Comparison of ENCODE assay signal across 1 cellular context in the genomic region with DNA sequence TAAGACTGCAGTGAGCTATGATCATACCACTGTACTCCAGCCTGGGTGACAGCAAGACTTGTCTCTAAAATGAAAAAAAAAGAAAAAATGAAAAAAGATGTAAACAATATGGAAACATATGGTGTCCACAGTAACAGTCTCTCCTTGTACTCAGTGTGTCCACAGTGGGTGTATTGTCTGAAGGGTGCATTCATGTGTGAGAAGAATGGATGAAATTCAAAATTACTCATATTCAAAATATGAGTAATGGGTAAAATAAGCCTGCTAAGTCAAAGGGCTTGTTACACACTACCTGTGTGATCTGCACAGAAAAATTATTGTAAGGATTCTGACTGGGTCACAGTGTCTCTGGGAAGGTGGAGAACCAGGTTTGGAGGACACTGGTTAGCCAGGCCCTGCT.
TF ChIP-seq lines count a peak whose summit lies in the region.

No MANE protein-coding gene starts in this region.

TF ChIP-seq in endothelial cell of umbilical vein, 7 proteins besides CTCF, POLR2A, EP300 and RAD21:
- TF ChIP-seq JUN (IDR thresholded peaks at IDR 0.05; ENCODE audit: borderline replicate concordance, insufficient read depth, insufficient read length, low read depth), result no peak
- TF ChIP-seq, protein P1, sequence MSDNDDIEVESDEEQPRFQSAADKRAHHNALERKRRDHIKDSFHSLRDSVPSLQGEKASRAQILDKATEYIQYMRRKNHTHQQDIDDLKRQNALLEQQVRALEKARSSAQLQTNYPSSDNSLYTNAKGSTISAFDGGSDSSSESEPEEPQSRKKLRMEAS (IDR thresholded peaks at IDR 0.05; ENCODE audit: insufficient read depth, insufficient read length), result no peak
- TF ChIP-seq GATA2 (IDR thresholded peaks at IDR 0.05; ENCODE audit: insufficient read depth, insufficient read length, low read depth, low read length), result no peak
- TF ChIP-seq MYC (IDR thresholded peaks at IDR 0.05; ENCODE audit: low read depth, low read length), result no peak
- no peak for TF ChIP-seq FOS (IDR thresholded peaks at IDR 0.05; ENCODE audit: borderline replicate concordance, insufficient read depth, low read length)
